17 cellular contexts compared by ENCODE assay signal in genomic region chr14:54675236-54676125, GRCh38.
DNase-seq lines count a peak whose midpoint lies in the region; TF ChIP-seq lines count a peak whose summit lies in the region.
"Had no signal": no experiment of that assay in that cellular context is flagged by ENCODE, and none has a peak within 500 bp of the region (broad histone marks: within the 10 kb centered on the region; RNA-seq: fewer than 3 reads in every experiment).

No MANE protein-coding gene starts in this region.

- DNase-seq in G401 (ENCODE audit: low spot score): peak; percentile 63
- no peak for DNase-seq in ascending aorta (ENCODE audit: low spot score in 2 of 2)
- DNase-seq in left ventricle myocardium inferior: no peak
- DNase-seq in activated gamma-delta T cell treated with Interleukin-2 at 50 U/mL for 16 hours: no peak
- DNase-seq in NCI-H187 (lab: John Stamatoyannopoulos, UW): no peak
- no peak for DNase-seq in stimulated activated CD4-positive, alpha-beta T cell treated with anti-CD3 and anti-CD28 coated beads, Interleukin-4, amount 100 ng/mL, for 4 hours
- DNase-seq in NCI-H2171 treated with DMSO at 0.1 percent for 48 hours (lab: John Stamatoyannopoulos, UW): no peak
- DNase-seq: activated CD4-positive, alpha-beta T cell treated with anti-CD3 and anti-CD28 coated beads for 48 hours; activated T-cell treated with anti-CD3 and anti-CD28 coated beads, Interleukin-2, amount 50 U/mL, for 24 hours; mucosa of descending colon; NCI-H1092; NK-92 treated with Interleukin-12 subunit alpha and Interleukin-12 subunit beta, amount 100 ng/mL, for 24 hours; posterior cingulate gyrus; SHP77 treated with DMSO at 0.1 percent for 48 hours; T1000; thyroid gland had no signal

- H3K9me3 ChIP-seq in ascending aorta (no peaks in the 10 kb centered on the region), left ventricle myocardium inferior (replicated peaks) (no peaks in the 10 kb centered on the region), skeletal muscle tissue (ENCODE audit: control insufficient read depth in 3 of 3, low read length in 3 of 3) (no peaks in the 10 kb centered on the region)
- H3K9me3 ChIP-seq: mucosa of descending colon, thyroid gland had no signal

- in situ Hi-C loops in G401 (cut with HindIII; ENCODE audit: low sequenced_read_pairs): no loop called here

- H3K27me3 ChIP-seq in ascending aorta: no peaks in the 10 kb centered on the region
- no peaks in the 10 kb centered on the region for H3K27me3 ChIP-seq in left ventricle myocardium inferior (ENCODE audit: low read depth)
- H3K27me3 ChIP-seq in skeletal muscle tissue (ENCODE audit: control insufficient read depth in 3 of 3, insufficient read depth in 3 of 3, low read length in 3 of 3): no peaks in the 10 kb centered on the region
- H3K27me3 ChIP-seq: thyroid gland had no signal

- TF ChIP-seq CTCF in ascending aorta (IDR thresholded peaks at IDR 0.05) (peak in 1 of 3 experiments; percentile 20), left ventricle myocardium inferior (IDR thresholded peaks at IDR 0.05; ENCODE audit: borderline replicate concordance) (no peak)

- H3K36me3 ChIP-seq in ascending aorta (no peaks in the 10 kb centered on the region), left ventricle myocardium inferior (no peaks in the 10 kb centered on the region), skeletal muscle tissue (ENCODE audit: control insufficient read depth in 3 of 3, insufficient read depth in 3 of 3, low read length in 3 of 3) (no peaks in the 10 kb centered on the region)
- H3K36me3 ChIP-seq: thyroid gland had no signal

- intact Hi-C loops in ascending aorta (cut with DNase I) (loop anchor here (2.0 kb wide), 1 partner anchor 97 kb away; no protein-coding TSS in a partner anchor), left ventricle myocardium inferior (cut with micrococcal nuclease) (no loop called here)

- no peak overlapping the region for H3K4me3 ChIP-seq in ascending aorta
- H3K4me3 ChIP-seq in left ventricle myocardium inferior: peak overlapping the region; percentile 4
- H3K4me3 ChIP-seq in skeletal muscle tissue (ENCODE audit: low read length in 3 of 3): peak overlapping the region in 1 of 3 donors; percentile 20
- H3K4me3 ChIP-seq: mucosa of descending colon, thyroid gland had no signal

- H3K4me1 ChIP-seq in ascending aorta (peaks cover 19 to 85% of the 10 kb centered on the region in 2 donors), left ventricle myocardium inferior (peaks cover 97% of the 10 kb centered on the region), skeletal muscle tissue (ENCODE audit: control insufficient read depth in 3 of 3, insufficient read depth in 3 of 3, low read length in 3 of 3) (peaks cover 72 to 86% (median 78%) of the 10 kb centered on the region in 3 donors)

- H3K27ac ChIP-seq in ascending aorta (peak overlapping the region; percentile 87 to 94), left ventricle myocardium inferior (replicated peaks) (peak overlapping the region; percentile 94), skeletal muscle tissue (ENCODE audit: low read depth, low read length) (peak overlapping the region; percentile 82)

- H3K9ac ChIP-seq in skeletal muscle tissue (ENCODE audit: low read depth in 1 of 3, low read length in 3 of 3): peak overlapping the region; percentile 54 to 69 (median 61)
